In the genomic region with DNA sequence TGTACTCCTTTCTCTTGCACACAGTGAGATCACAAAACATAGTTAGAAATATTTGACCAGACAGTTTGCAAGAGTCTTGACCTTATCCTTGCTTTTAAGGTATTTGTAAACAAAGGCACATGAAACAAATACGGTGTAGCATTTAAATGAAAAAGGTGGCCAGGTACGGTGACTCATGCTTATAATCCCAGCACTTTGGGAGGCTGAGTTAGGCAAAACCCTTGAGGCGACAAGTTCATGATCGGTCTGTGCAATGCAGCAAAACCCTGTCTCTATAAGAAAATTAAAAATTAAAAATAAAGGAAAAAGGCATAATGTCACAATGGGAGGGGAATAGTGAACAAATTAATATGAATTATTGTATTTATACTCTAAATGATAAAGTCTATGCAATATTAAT, we compare ENCODE assay signal across 17 cellular contexts.
DNase-seq lines count a peak whose midpoint lies in the region; ATAC-seq, FAIRE-seq and TF ChIP-seq lines count a peak whose summit lies in the region.
"Had no signal": no experiment of that assay in that cellular context is flagged by ENCODE, and none has a peak within 500 bp of the region (broad histone marks: within the 10 kb centered on the region; RNA-seq: fewer than 3 reads in every experiment).

No MANE protein-coding gene starts in this region.

- H3K9me3 Mint-ChIP-seq in GM23338 (no peaks in the 10 kb centered on the region), CD14-positive monocyte (peaks cover 0 to 2% (median 0%) of the 10 kb centered on the region in 7 donors)
- H3K9me3 Mint-ChIP-seq: CD8-positive, alpha-beta T cell; H9 had no signal

- in situ Hi-C loops in transverse colon (cut with MboI; ENCODE audit: low pct_ligation_motif_present in 1 of 4, low pct_unique_long_range_greater_than_20kb in 1 of 4, low sequenced_read_pairs in 3 of 4), result no loop called here

- H3K4me3 ChIP-seq in GM23338 (no peak overlapping the region), bronchial epithelial cell (ENCODE audit: low read depth, low read length) (no peak overlapping the region), transverse colon (no peak overlapping the region)
- H3K4me3 ChIP-seq: BLaER1 had no signal

- intact Hi-C loops in transverse colon (cut with DNase I; ENCODE audit: low total_unique reads), result no loop called here
- intact Hi-C loops in CD14-positive monocyte (cut with micrococcal nuclease), result no loop called here

- no peaks in the 10 kb centered on the region for H3K9me3 ChIP-seq in transverse colon
- H3K9me3 ChIP-seq: BLaER1 had no signal

- H3K4me1 Mint-ChIP-seq in GM23338, result peaks cover 6% of the 10 kb centered on the region
- no peaks in the 10 kb centered on the region for H3K4me1 Mint-ChIP-seq in CD14-positive monocyte

- TF ChIP-seq POLR2A in transverse colon (IDR thresholded peaks at IDR 0.05), result no peak

- 80 to 82% methylated on average over 4 of the region's 4 CpGs for WGBS in transverse colon (ENCODE audit: low coverage in 1 of 2), 2 donors

- ATAC-seq in GM23338 (no peak), foreskin keratinocyte (peak; percentile 86), HG02870 (IDR thresholded peaks at IDR 0.05; ENCODE audit: unreplicated experiment) (no peak)
- ATAC-seq: CD8-positive, alpha-beta T cell had no signal

- DNase-seq in D721Med (ENCODE audit: insufficient read length, low spot score) (no peak), GM23338 (ENCODE audit: low spot score) (no peak), bronchial epithelial cell (ENCODE audit: low read depth) (peak; percentile 42), foreskin keratinocyte (peak; percentile 14 to 42), transverse colon (no peak), CD14-positive monocyte (ENCODE audit: low spot score) (no peak)
- DNase-seq: 8988T; Calu3; CD8-positive, alpha-beta T cell; DMS 273 treated with DMSO at 0.1 percent for 48 hours; DMS79; GF-D8; GOT3; H9 had no signal

- H3K27ac Mint-ChIP-seq in GM23338 (peak overlapping the region; percentile 63; the same call in 1 of the 2 replicates), CD14-positive monocyte (no peak overlapping the region)
- H3K27ac Mint-ChIP-seq: CD8-positive, alpha-beta T cell had no signal

- H3K36me3 Mint-ChIP-seq in GM23338 (ENCODE audit: low read depth) (no peaks in the 10 kb centered on the region), CD14-positive monocyte (no peaks in the 10 kb centered on the region)
- H3K36me3 Mint-ChIP-seq: CD8-positive, alpha-beta T cell had no signal

- H3K4me3 Mint-ChIP-seq in GM23338 (no peak overlapping the region), CD14-positive monocyte (no peak overlapping the region)
- H3K4me3 Mint-ChIP-seq: CD8-positive, alpha-beta T cell; H9 had no signal

- TF ChIP-seq CTCF in D721Med (IDR thresholded peaks at IDR 0.05; ENCODE audit: insufficient read depth, missing control alignments) (no peak), GM23338 (conservative IDR thresholded peaks at IDR 0.05; ENCODE audit: low read depth in 2 of 2) (no peak), bronchial epithelial cell (IDR thresholded peaks at IDR 0.05; ENCODE audit: insufficient read depth, low read length, severe bottlenecking) (no peak), foreskin keratinocyte (conservative IDR thresholded peaks at IDR 0.05) (no peak), transverse colon (IDR thresholded peaks at IDR 0.05) (no peak), CD14-positive monocyte (IDR thresholded peaks at IDR 0.05) (no peak)

- H3K27me3 Mint-ChIP-seq in GM23338 (ENCODE audit: insufficient read depth, low read depth, poor library complexity) (no peaks in the 10 kb centered on the region), CD14-positive monocyte (ENCODE audit: low read depth in 3 of 3) (peaks cover 0 to 6% (median 5%) of the 10 kb centered on the region in 3 donors)

- H3K27ac ChIP-seq in GM23338 (ENCODE audit: low read depth) (no peak overlapping the region), foreskin keratinocyte (no peak overlapping the region), transverse colon (no peak overlapping the region)
- H3K27ac ChIP-seq: BLaER1, HL-60 had no signal

- no peaks in the 10 kb centered on the region for H3K36me3 ChIP-seq in GM23338 (ENCODE audit: insufficient read depth)
- no peaks in the 10 kb centered on the region for H3K36me3 ChIP-seq in bronchial epithelial cell (ENCODE audit: control insufficient read depth, insufficient read depth, low read length)
- no peaks in the 10 kb centered on the region for H3K36me3 ChIP-seq in transverse colon
- H3K36me3 ChIP-seq: BLaER1 had no signal

- H3K9me2 ChIP-seq in GM23338 (ENCODE audit: insufficient read depth), result 0 out of 2 replicates have a peak, but pooled peaks cover 2% of the 10 kb centered on the region

- H2AFZ ChIP-seq in GM23338, result no peak overlapping the region

- H3K79me2 ChIP-seq in GM23338 (replicated peaks; ENCODE audit: insufficient read depth), result no peaks in the 10 kb centered on the region

- H3K27me3 ChIP-seq in GM23338 (ENCODE audit: insufficient read depth) (no peaks in the 10 kb centered on the region), bronchial epithelial cell (ENCODE audit: control insufficient read depth, insufficient read depth, low read length) (no peaks in the 10 kb centered on the region), foreskin keratinocyte (no peaks in the 10 kb centered on the region), transverse colon (no peaks in the 10 kb centered on the region)
- H3K27me3 ChIP-seq: BLaER1 had no signal

- H3K4me2 ChIP-seq in GM23338, result no peak overlapping the region
- H3K4me2 ChIP-seq: BLaER1 had no signal

- FAIRE-seq in D721Med (lab: Jason Lieb, UNC) (peak; percentile 76), bronchial epithelial cell (lab: Jason Lieb, UNC) (no peak)

- TF ChIP-seq EP300 in transverse colon (IDR thresholded peaks at IDR 0.05; ENCODE audit: low read depth), result no peak

- no peaks in the 10 kb centered on the region for H3F3A ChIP-seq in GM23338 (replicated peaks; ENCODE audit: low read depth)

- H3K4me1 ChIP-seq in GM23338 (ENCODE audit: insufficient read depth) (peaks cover 5% of the 10 kb centered on the region), foreskin keratinocyte (no peaks in the 10 kb centered on the region), transverse colon (no peaks in the 10 kb centered on the region)
- H3K4me1 ChIP-seq: BLaER1 had no signal

- no peaks in the 10 kb centered on the region for H4K20me1 ChIP-seq in GM23338 (replicated peaks; ENCODE audit: insufficient read depth)
- H4K20me1 ChIP-seq: BLaER1 had no signal

TF ChIP-seq in GM23338, 12 proteins besides CTCF, POLR2A, EP300 and RAD21 (continues in another document):
- TF ChIP-seq NANOG (IDR thresholded peaks at IDR 0.05; ENCODE audit: borderline replicate concordance) (no peak), JUNB (IDR thresholded peaks at IDR 0.05; ENCODE audit: unreplicated experiment) (no peak), POLR2AphosphoS5 (IDR thresholded peaks at IDR 0.05; ENCODE audit: low read depth) (no peak), CREB1 (CRISPR knock-in tag; IDR thresholded peaks at IDR 0.05; ENCODE audit: low read depth) (no peak), ZNF114 (CRISPR knock-in tag; IDR thresholded peaks at IDR 0.05) (no peak), EZH2phosphoT487 (IDR thresholded peaks at IDR 0.05; ENCODE audit: unreplicated experiment) (no peak), ZNF331 (CRISPR knock-in tag; IDR thresholded peaks at IDR 0.05; ENCODE audit: low read depth) (no peak), STAT1 (IDR thresholded peaks at IDR 0.05; ENCODE audit: unreplicated experiment) (no peak), EZH2 (IDR thresholded peaks at IDR 0.05; ENCODE audit: low read depth, unreplicated experiment) (no peak)
- TF ChIP-seq, protein P1, sequence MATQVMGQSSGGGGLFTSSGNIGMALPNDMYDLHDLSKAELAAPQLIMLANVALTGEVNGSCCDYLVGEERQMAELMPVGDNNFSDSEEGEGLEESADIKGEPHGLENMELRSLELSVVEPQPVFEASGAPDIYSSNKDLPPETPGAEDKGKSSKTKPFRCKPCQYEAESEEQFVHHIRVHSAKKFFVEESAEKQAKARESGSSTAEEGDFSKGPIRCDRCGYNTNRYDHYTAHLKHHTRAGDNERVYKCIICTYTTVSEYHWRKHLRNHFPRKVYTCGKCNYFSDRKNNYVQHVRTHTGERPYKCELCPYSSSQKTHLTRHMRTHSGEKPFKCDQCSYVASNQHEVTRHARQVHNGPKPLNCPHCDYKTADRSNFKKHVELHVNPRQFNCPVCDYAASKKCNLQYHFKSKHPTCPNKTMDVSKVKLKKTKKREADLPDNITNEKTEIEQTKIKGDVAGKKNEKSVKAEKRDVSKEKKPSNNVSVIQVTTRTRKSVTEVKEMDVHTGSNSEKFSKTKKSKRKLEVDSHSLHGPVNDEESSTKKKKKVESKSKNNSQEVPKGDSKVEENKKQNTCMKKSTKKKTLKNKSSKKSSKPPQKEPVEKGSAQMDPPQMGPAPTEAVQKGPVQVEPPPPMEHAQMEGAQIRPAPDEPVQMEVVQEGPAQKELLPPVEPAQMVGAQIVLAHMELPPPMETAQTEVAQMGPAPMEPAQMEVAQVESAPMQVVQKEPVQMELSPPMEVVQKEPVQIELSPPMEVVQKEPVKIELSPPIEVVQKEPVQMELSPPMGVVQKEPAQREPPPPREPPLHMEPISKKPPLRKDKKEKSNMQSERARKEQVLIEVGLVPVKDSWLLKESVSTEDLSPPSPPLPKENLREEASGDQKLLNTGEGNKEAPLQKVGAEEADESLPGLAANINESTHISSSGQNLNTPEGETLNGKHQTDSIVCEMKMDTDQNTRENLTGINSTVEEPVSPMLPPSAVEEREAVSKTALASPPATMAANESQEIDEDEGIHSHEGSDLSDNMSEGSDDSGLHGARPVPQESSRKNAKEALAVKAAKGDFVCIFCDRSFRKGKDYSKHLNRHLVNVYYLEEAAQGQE (IDR thresholded peaks at IDR 0.05; ENCODE audit: unreplicated experiment), result no peak
- TF ChIP-seq, protein P2, sequence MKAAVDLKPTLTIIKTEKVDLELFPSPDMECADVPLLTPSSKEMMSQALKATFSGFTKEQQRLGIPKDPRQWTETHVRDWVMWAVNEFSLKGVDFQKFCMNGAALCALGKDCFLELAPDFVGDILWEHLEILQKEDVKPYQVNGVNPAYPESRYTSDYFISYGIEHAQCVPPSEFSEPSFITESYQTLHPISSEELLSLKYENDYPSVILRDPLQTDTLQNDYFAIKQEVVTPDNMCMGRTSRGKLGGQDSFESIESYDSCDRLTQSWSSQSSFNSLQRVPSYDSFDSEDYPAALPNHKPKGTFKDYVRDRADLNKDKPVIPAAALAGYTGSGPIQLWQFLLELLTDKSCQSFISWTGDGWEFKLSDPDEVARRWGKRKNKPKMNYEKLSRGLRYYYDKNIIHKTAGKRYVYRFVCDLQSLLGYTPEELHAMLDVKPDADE (IDR thresholded peaks at IDR 0.05), result no peak

Comparison
In these comparisons a context has a peak if more than half of its experiments do, and no peak if none do; other contexts are left out.
1. DNase-seq: peak in bronchial epithelial cell (single experiment) and foreskin keratinocyte (2 of 2); none in D721Med (single experiment), GM23338 (single experiment), transverse colon (single experiment) and CD14-positive monocyte (single experiment).